23 cellular contexts compared by ENCODE assay signal in genomic region chr20:53832499-53832898, GRCh38.
"Had no signal": no experiment of that assay in that cellular context is flagged by ENCODE, and none has a peak within 500 bp of the region (broad histone marks: within the 10 kb centered on the region; RNA-seq: fewer than 3 reads in every experiment).

No MANE protein-coding gene starts in this region.

- H3K4me3 Mint-ChIP-seq: endodermal cell, type B pancreatic cell had no signal

- H3K27ac ChIP-seq: body of pancreas, cardiac muscle cell, esophagus squamous epithelium, gastrocnemius medialis, pancreas, psoas muscle, right atrium auricular region, stomach, suprapubic skin, vagina had no signal

- DNase-seq: activated CD4-positive, alpha-beta T cell treated with anti-CD3 and anti-CD28 coated beads, Interleukin-2, amount 50 U/mL, for 4 hours; activated naive CD4-positive, alpha-beta T cell treated with Interleukin-2 at 50 U/mL for 16 hours; activated T-cell treated with anti-CD3 and anti-CD28 coated beads, Interleukin-2, amount 50 U/mL, for 48 hours; anterior cingulate cortex; body of pancreas; cortex of kidney; endodermal cell; esophagus squamous epithelium; gastrocnemius medialis; hippocampal formation; left cardiac atrium; mesendoderm; mucosa of descending colon; pancreas; psoas muscle; stimulated activated CD4-positive, alpha-beta T cell treated with anti-CD3 and anti-CD28 coated beads, Interleukin-4, amount 100 ng/mL, for 24 hours; stomach; T-helper 9 cell had no signal

- H3K4me3 ChIP-seq: body of pancreas, cardiac muscle cell, esophagus squamous epithelium, gastrocnemius medialis, mucosa of descending colon, pancreas, psoas muscle, right atrium auricular region, stomach, suprapubic skin, vagina had no signal

- H3K36me3 Mint-ChIP-seq: type B pancreatic cell had no signal

- H3K27me3 Mint-ChIP-seq: type B pancreatic cell had no signal

- FAIRE-seq: pancreas had no signal

- H3K36me3 ChIP-seq: cardiac muscle cell, esophagus squamous epithelium, gastrocnemius medialis, pancreas, right atrium auricular region, stomach, suprapubic skin, vagina had no signal

- ATAC-seq: body of pancreas, gastrocnemius medialis, left cardiac atrium, mucosa of descending colon, pancreas, psoas muscle had no signal

- H3K9me3 Mint-ChIP-seq: endodermal cell, type B pancreatic cell had no signal

- H3K27me3 ChIP-seq: body of pancreas, cardiac muscle cell, esophagus squamous epithelium, gastrocnemius medialis, pancreas, right atrium auricular region, stomach, suprapubic skin, vagina had no signal

- H3K27ac Mint-ChIP-seq: endodermal cell, type B pancreatic cell had no signal

- H3K9me3 ChIP-seq: body of pancreas, esophagus squamous epithelium, gastrocnemius medialis, mucosa of descending colon, pancreas, psoas muscle, right atrium auricular region, stomach, suprapubic skin, vagina had no signal
